In genomic region chr4:173506780-173507211, GRCh38 we compare ENCODE assay signal across 9 cellular contexts. TPM values are rescaled to one million over a fixed set of nuclear protein-coding genes. Genes with fewer than 3 reads are reported as not detected.
DNase-seq lines count a peak whose midpoint lies in the region; ATAC-seq and TF ChIP-seq lines count a peak whose summit lies in the region.
"Had no signal": no experiment of that assay in that cellular context is flagged by ENCODE, and none has a peak within 500 bp of the region (broad histone marks: within the 10 kb centered on the region; RNA-seq: fewer than 3 reads in every experiment).

No MANE protein-coding gene starts in this region.

- H3K27ac Mint-ChIP-seq in activated naive CD4-positive, alpha-beta T cell treated with anti-CD3 and anti-CD28 coated beads for 36 hours, result no peak overlapping the region
- no peak overlapping the region for H3K27ac Mint-ChIP-seq in type B pancreatic cell

- TF ChIP-seq EP300 in SK-N-SH (IDR thresholded peaks at IDR 0.05; ENCODE audit: borderline replicate concordance in 1 of 2, low read depth in 1 of 2, low read length in 1 of 2), result no peak

- POLR2A ChIA-PET in SK-N-SH (lab: Yijun Ruan, JAX), result interaction anchor here (0.6 to 9.7 kb wide), 18 partner anchors 8 to 756 kb away, joined by 3 to 91 read pairs (median 5); partner anchors contain the start of gene HAND2

- H3K36me3 Mint-ChIP-seq in activated naive CD4-positive, alpha-beta T cell treated with anti-CD3 and anti-CD28 coated beads for 36 hours (ENCODE audit: low read depth), result peaks cover 10% of the 10 kb centered on the region
- H3K36me3 Mint-ChIP-seq in type B pancreatic cell, result peaks cover 14% of the 10 kb centered on the region

- H3F3A ChIP-seq in SK-N-SH (replicated peaks; ENCODE audit: insufficient read depth), result peaks cover 14% of the 10 kb centered on the region

- CTCF ChIA-PET in activated naive CD4-positive, alpha-beta T cell treated with anti-CD3 and anti-CD28 coated beads for 36 hours (lab: Charles Lee), result interaction anchor here (0.6 to 1.9 kb wide), 4 partner anchors 12 to 247 kb away, joined by 3 to 7 read pairs (median 5); no protein-coding TSS in a partner anchor
- CTCF ChIA-PET in SK-N-SH (lab: Yijun Ruan, JAX), result interaction anchor here (0.7 to 5.1 kb wide), 19 partner anchors 9 to 714 kb away, joined by 3 to 24 read pairs (median 4); no protein-coding TSS in a partner anchor

- 51% methylated on average over 16 of the region's 26 CpGs for WGBS in SK-N-SH (ENCODE audit: low lambda C conversion rate)

- no peaks in the 10 kb centered on the region for H3K9me3 ChIP-seq in SK-N-SH

- DNase-seq in activated naive CD4-positive, alpha-beta T cell treated with anti-CD3 and anti-CD28 coated beads for 36 hours, result no peak
- DNase-seq in activated naive CD4-positive, alpha-beta T cell treated with Interleukin-2 at 50 U/mL for 16 hours, result no peak
- DNase-seq in SK-N-SH, result peak; percentile 76
- DNase-seq in islet precursor cell, result peak; percentile 73
- peak; percentile 62 for DNase-seq in type B pancreatic cell (ENCODE audit: extremely low spot score, unreplicated experiment)
- DNase-seq in ureter (ENCODE audit: low spot score), result no peak
- DNase-seq: NCI-H524 treated with DMSO at 0.1 percent for 48 hours had no signal

- TF ChIP-seq CTCF in SK-N-SH (IDR thresholded peaks at IDR 0.05), result no peak
- TF ChIP-seq CTCF in type B pancreatic cell (conservative IDR thresholded peaks at IDR 0.05), result no peak

- peaks cover 86% of the 10 kb centered on the region for H3K27me3 Mint-ChIP-seq in activated naive CD4-positive, alpha-beta T cell treated with anti-CD3 and anti-CD28 coated beads for 36 hours (ENCODE audit: low read depth)
- peaks cover 94% of the 10 kb centered on the region for H3K27me3 Mint-ChIP-seq in type B pancreatic cell

- ATAC-seq in GM21526 (IDR thresholded peaks at IDR 0.05; ENCODE audit: low FRiP score, unreplicated experiment), result no peak
- ATAC-seq in esophagus mucosa, result no peak

- H3K27ac ChIP-seq in SK-N-SH (ENCODE audit: low read depth in 2 of 2, low read length in 1 of 2), result peak overlapping the region; percentile 82 to 99

- peaks cover 33% of the 10 kb centered on the region for H3K4me1 Mint-ChIP-seq in activated naive CD4-positive, alpha-beta T cell treated with anti-CD3 and anti-CD28 coated beads for 36 hours (ENCODE audit: low read depth)
- H3K4me1 Mint-ChIP-seq in type B pancreatic cell (ENCODE audit: unreplicated experiment), result peaks cover 4% of the 10 kb centered on the region

- no peaks in the 10 kb centered on the region for H3K27me3 ChIP-seq in SK-N-SH (ENCODE audit: insufficient read depth)

- H3K36me3 ChIP-seq in SK-N-SH (replicated peaks in 1 of 2; ENCODE audit: control insufficient read depth in 1 of 2, insufficient read depth in 2 of 2, low read length in 1 of 2), result peaks cover 1 to 6% of the 10 kb centered on the region in 2 experiments

- no peaks in the 10 kb centered on the region for H3K9me2 ChIP-seq in SK-N-SH

- peak overlapping the region; percentile 12 for H3K4me3 Mint-ChIP-seq in activated naive CD4-positive, alpha-beta T cell treated with anti-CD3 and anti-CD28 coated beads for 36 hours
- peak overlapping the region; percentile 75 for H3K4me3 Mint-ChIP-seq in type B pancreatic cell

- H3K4me2 ChIP-seq in SK-N-SH, result peak overlapping the region; percentile 92

- peak overlapping the region; percentile 66; the same call in 1 of the 2 replicates for H2AFZ ChIP-seq in SK-N-SH (ENCODE audit: low read depth)

- H3K4me3 ChIP-seq in SK-N-SH (ENCODE audit: low read depth in 2 of 2, low read length in 1 of 2), result peak overlapping the region in 1 of 2 experiments; percentile 66; a peak in 2 of 4 replicates

- TF ChIP-seq RAD21 in SK-N-SH (IDR thresholded peaks at IDR 0.05; ENCODE audit: low read length), result no peak

- H3K9ac ChIP-seq in SK-N-SH, result peak overlapping the region; percentile 19; the same call in 1 of the 2 replicates

- peaks cover 3% of the 10 kb centered on the region for H3K9me3 Mint-ChIP-seq in activated naive CD4-positive, alpha-beta T cell treated with anti-CD3 and anti-CD28 coated beads for 36 hours
- peaks cover 4% of the 10 kb centered on the region for H3K9me3 Mint-ChIP-seq in type B pancreatic cell

- peaks cover 30% of the 10 kb centered on the region for H3K79me2 ChIP-seq in SK-N-SH (ENCODE audit: insufficient read depth)

- peaks cover 8 to 55% of the 10 kb centered on the region in 2 experiments; a peak in 3 of 4 replicates for H3K4me1 ChIP-seq in SK-N-SH (ENCODE audit: control insufficient read depth in 1 of 2, insufficient read depth in 2 of 2, low read depth in 1 of 2, low read length in 1 of 2)

- no peaks in the 10 kb centered on the region for H4K20me1 ChIP-seq in SK-N-SH (ENCODE audit: insufficient read depth)

- intact Hi-C loops in activated naive CD4-positive, alpha-beta T cell treated with anti-CD3 and anti-CD28 coated beads for 36 hours (cut with micrococcal nuclease), result loop anchor here (1.0 to 10.0 kb wide), 9 partner anchors 134 to 811 kb away; partner anchors contain the start of genes CEP44, FBXO8 and SAP30

TF ChIP-seq in SK-N-SH, 30 proteins besides CTCF, POLR2A, EP300 and RAD21 (continues in another document):
- TF ChIP-seq ZBTB33 (IDR thresholded peaks at IDR 0.05; ENCODE audit: borderline replicate concordance, low read depth), result no peak
- TF ChIP-seq TCF12 (IDR thresholded peaks at IDR 0.05), result no peak
- no peak for TF ChIP-seq USF2 (IDR thresholded peaks at IDR 0.05; ENCODE audit: borderline replicate concordance, low read depth, low read length)
- TF ChIP-seq TEAD4 (IDR thresholded peaks at IDR 0.05; ENCODE audit: borderline replicate concordance, insufficient read depth), result no peak
- TF ChIP-seq FOXM1 (IDR thresholded peaks at IDR 0.05; ENCODE audit: low read depth), result no peak
- no peak; the same call in 1 of the 2 replicates for TF ChIP-seq FOXJ3 (CRISPR knock-in tag; IDR thresholded peaks at IDR 0.05)
- TF ChIP-seq RFX5 (IDR thresholded peaks at IDR 0.05; ENCODE audit: low read length), result no peak
- TF ChIP-seq RCOR1 (IDR thresholded peaks at IDR 0.05; ENCODE audit: low read length), result no peak; the same call in 1 of the 2 replicates
- TF ChIP-seq MEF2A (IDR thresholded peaks at IDR 0.05; ENCODE audit: borderline replicate concordance, low read depth), result no peak
- no peak for TF ChIP-seq YY1 (IDR thresholded peaks at IDR 0.05; ENCODE audit: low read depth)
- TF ChIP-seq REST (IDR thresholded peaks at IDR 0.05; ENCODE audit: low read depth, low read length), result no peak
- no peak for TF ChIP-seq SMC3 (IDR thresholded peaks at IDR 0.05; ENCODE audit: low read depth, low read length)

RNA-seq across cellular contexts. Expression of gene HAND2, which starts 23.2 kb away (rescaled TPM):
- not detected for total RNA-seq in activated naive CD4-positive, alpha-beta T cell treated with anti-CD3 and anti-CD28 coated beads for 36 hours
- 94.2 and 106 TPM in 2 replicates for polyA plus RNA-seq in SK-N-SH (2012; rRNA removed)
- 129 and 139 TPM in 2 replicates for polyA plus RNA-seq in SK-N-SH (2012; cell fraction: cytosol; rRNA removed)
- 96.3 and 128 TPM in 2 replicates for polyA plus RNA-seq in SK-N-SH (2012; cell fraction: nucleus; rRNA removed)
- total RNA-seq in type B pancreatic cell (ENCODE audit: low replicate concordance) (8.3 and 40.3 TPM in 2 replicates), esophagus mucosa (0.08 TPM), ureter (0.21 TPM)

Comparison
In these comparisons a context has a peak if more than half of its experiments do, and no peak if none do; other contexts are left out.
1. DNase-seq: peak in SK-N-SH (single experiment), islet precursor cell (single experiment) and type B pancreatic cell (single experiment); none in activated naive CD4-positive, alpha-beta T cell treated with anti-CD3 and anti-CD28 coated beads for 36 hours (single experiment), activated naive CD4-positive, alpha-beta T cell treated with Interleukin-2 at 50 U/mL for 16 hours (single experiment) and ureter (single experiment).